ENCODE assay signal across 8 cellular contexts in genomic region chr6:159654483-159655098, GRCh38. TPM values are rescaled to one million over a fixed set of nuclear protein-coding genes. Genes with fewer than 3 reads are reported as not detected.
DNase-seq lines count a peak whose midpoint lies in the region; FAIRE-seq and TF ChIP-seq lines count a peak whose summit lies in the region.

No MANE protein-coding gene starts in this region.

- FAIRE-seq in H54 (lab: Jason Lieb, UNC), result no peak
- FAIRE-seq in astrocyte (lab: Jason Lieb, UNC), result no peak

- H3K27ac ChIP-seq in astrocyte (ENCODE audit: low read depth, low read length), result no peak overlapping the region

- no peak overlapping the region for H3K27ac Mint-ChIP-seq in astrocyte (ENCODE audit: unreplicated experiment)

- H3K9me3 Mint-ChIP-seq in astrocyte (ENCODE audit: unreplicated experiment), result peaks cover 4% of the 10 kb centered on the region

- peak; percentile 55 for TF ChIP-seq CTCF in BE2C (IDR thresholded peaks at IDR 0.05; ENCODE audit: low read depth, low read length)
- peak; percentile 60 for TF ChIP-seq CTCF in astrocyte (IDR thresholded peaks at IDR 0.05; ENCODE audit: insufficient read depth, low read depth, low read length)

- H3K4me3 ChIP-seq in BE2C (ENCODE audit: low read depth, low read length) (no peak overlapping the region), astrocyte (ENCODE audit: insufficient read depth, low read depth, low read length) (no peak overlapping the region)

- DNase-seq in BE2C, result no peak
- peak; percentile 10 for DNase-seq in H54 (ENCODE audit: insufficient read length, low spot score)
- peak; percentile 14 for DNase-seq in NCI-H2227 treated with DMSO at 0.1 percent for 48 hours (lab: John Stamatoyannopoulos, UW)
- peak; percentile 34 for DNase-seq in astrocyte (ENCODE audit: low read depth)
- DNase-seq in iPS-NIHi11 (ENCODE audit: low spot score), result peak; percentile 33
- peak; percentile 42 for DNase-seq in stromal cell of bone marrow (ENCODE audit: low read depth)
- DNase-seq in activated naive CD4-positive, alpha-beta T cell treated with Interleukin-2 at 50 U/mL for 16 hours, result no peak
- no peak for DNase-seq in NK-92 (lab: John Stamatoyannopoulos, UW; ENCODE audit: unreplicated experiment)

- H3K79me2 ChIP-seq in astrocyte (ENCODE audit: insufficient read depth, low read length), result no peaks in the 10 kb centered on the region

- H3K27me3 ChIP-seq in BE2C (no peaks in the 10 kb centered on the region), astrocyte (ENCODE audit: insufficient read depth, low read length) (no peaks in the 10 kb centered on the region)

- no peaks in the 10 kb centered on the region for H4K20me1 ChIP-seq in astrocyte (ENCODE audit: insufficient read depth, low read length)

- H3K36me3 Mint-ChIP-seq in astrocyte (ENCODE audit: low read depth, unreplicated experiment), result no peaks in the 10 kb centered on the region

- no peaks in the 10 kb centered on the region for H3K9me3 ChIP-seq in BE2C
- no peaks in the 10 kb centered on the region for H3K9me3 ChIP-seq in astrocyte (ENCODE audit: insufficient read depth, low read depth, low read length)

- no peak overlapping the region for H2AFZ ChIP-seq in astrocyte (ENCODE audit: low read depth, low read length)

- H3K9ac ChIP-seq in astrocyte (ENCODE audit: low read length), result no peak overlapping the region

- no peaks in the 10 kb centered on the region for H3K36me3 ChIP-seq in BE2C
- no peaks in the 10 kb centered on the region for H3K36me3 ChIP-seq in astrocyte (ENCODE audit: insufficient read depth, low read length)

- peaks cover 14% of the 10 kb centered on the region for H3K4me1 Mint-ChIP-seq in astrocyte (ENCODE audit: low read depth, unreplicated experiment)

- no peak overlapping the region for H3K4me2 ChIP-seq in astrocyte (ENCODE audit: low read length)

- no peaks in the 10 kb centered on the region for H3K27me3 Mint-ChIP-seq in astrocyte (ENCODE audit: low read depth, unreplicated experiment)

- H3K4me1 ChIP-seq in BE2C, result no peaks in the 10 kb centered on the region
- no peaks in the 10 kb centered on the region for H3K4me1 ChIP-seq in astrocyte (ENCODE audit: insufficient read depth, low read length)

- no peak overlapping the region for H3K4me3 Mint-ChIP-seq in astrocyte (ENCODE audit: unreplicated experiment)

- TF ChIP-seq POLR2A in H54 (IDR thresholded peaks at IDR 0.05; ENCODE audit: low read depth, low read length), result no peak

RNA-seq across cellular contexts. Expression of gene SOD2, which starts 38.5 kb away (rescaled TPM):
- 34.6 TPM for polyA plus RNA-seq in BE2C (2012; ENCODE audit: insufficient read depth, insufficient read length, low read depth)
- total RNA-seq in astrocyte, result 55.9 and 64.0 TPM in 2 replicates

Comparison
In these comparisons a context has a peak if more than half of its experiments do, and no peak if none do; other contexts are left out.
1. DNase-seq: peak in H54 (single experiment), NCI-H2227 treated with DMSO at 0.1 percent for 48 hours (single experiment), astrocyte (single experiment), iPS-NIHi11 (single experiment) and stromal cell of bone marrow (single experiment); none in BE2C (single experiment), activated naive CD4-positive, alpha-beta T cell treated with Interleukin-2 at 50 U/mL for 16 hours (single experiment) and NK-92 (single experiment).